ENCODE assay signal across 1 cellular context in the genomic region with DNA sequence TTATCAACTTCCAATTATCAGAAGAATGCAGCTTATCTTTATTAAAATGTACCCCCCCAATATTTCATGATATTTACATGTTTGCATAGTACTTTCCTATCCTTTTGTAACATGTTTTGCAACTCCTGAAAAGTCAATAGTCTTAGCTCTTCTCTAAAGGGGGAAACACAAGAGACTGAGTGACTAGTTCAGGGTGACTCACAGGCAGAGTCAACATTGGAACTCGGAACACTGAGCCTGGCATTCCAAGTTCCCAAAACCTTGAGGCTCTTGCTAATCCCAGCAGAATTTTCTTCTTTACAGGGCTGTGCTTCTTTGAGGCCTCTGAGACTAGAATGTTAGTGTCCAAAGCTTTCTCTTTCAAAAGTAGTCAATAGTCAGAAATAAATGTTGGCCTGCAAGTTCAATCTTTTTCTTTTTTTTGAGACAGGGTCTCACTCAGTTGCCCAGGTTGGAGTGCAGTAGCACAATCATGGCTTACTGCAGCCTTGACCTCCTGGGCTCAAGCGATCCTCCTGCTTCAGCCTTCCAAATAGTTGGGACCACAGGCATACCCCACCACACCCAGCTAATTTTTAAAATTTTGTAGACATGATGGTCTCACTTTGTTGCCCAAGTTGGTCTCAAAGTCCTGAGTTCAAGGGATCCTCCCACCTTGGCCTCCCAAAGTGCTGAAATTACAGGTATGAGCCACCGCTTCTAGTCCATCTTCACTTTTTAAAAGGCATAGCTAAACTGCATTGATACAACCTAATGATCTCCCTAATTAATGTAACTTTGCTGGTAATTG.
A peak's percentile ranks its signal among the peaks of the same experiment; 100 is the strongest.
TF ChIP-seq lines count a peak whose summit lies in the region.

No MANE protein-coding gene starts in this region.

TF ChIP-seq in HepG2, 621 proteins besides CTCF, POLR2A, EP300 and RAD21 (continued from another document and continues in another):
- TF ChIP-seq KDM4B (CRISPR knock-in tag; IDR thresholded peaks at IDR 0.05) (0 out of 2 replicates have a peak, but pooled peaks have one; percentile 50), ARNTL (CRISPR knock-in tag; IDR thresholded peaks at IDR 0.05) (no peak), BHLHE40 (IDR thresholded peaks at IDR 0.05; ENCODE audit: low read length) (no peak), RFX1 (IDR thresholded peaks at IDR 0.05) (no peak), IKZF4 (CRISPR knock-in tag; IDR thresholded peaks at IDR 0.05; ENCODE audit: borderline replicate concordance, low read depth, not compliant biosample characterization) (no peak), CBX5 (CRISPR knock-in tag; IDR thresholded peaks at IDR 0.05; ENCODE audit: borderline replicate concordance) (no peak), RARA (CRISPR knock-in tag; IDR thresholded peaks at IDR 0.05) (peak; percentile 87), SIX4 (CRISPR knock-in tag; IDR thresholded peaks at IDR 0.05) (peak; percentile 82), ZNF124 (CRISPR knock-in tag; IDR thresholded peaks at IDR 0.05) (0 out of 2 replicates have a peak, but pooled peaks have one; percentile 51), KAT8 (CRISPR knock-in tag; IDR thresholded peaks at IDR 0.05) (peak; percentile 83), ATF7-NPFF (CRISPR knock-in tag; IDR thresholded peaks at IDR 0.05; ENCODE audit: low read depth) (no peak), ZNF367 (CRISPR knock-in tag; IDR thresholded peaks at IDR 0.05; ENCODE audit: borderline replicate concordance) (no peak), ZNF576 (CRISPR knock-in tag; IDR thresholded peaks at IDR 0.05) (no peak), RORA (CRISPR knock-in tag; IDR thresholded peaks at IDR 0.05) (no peak), HNF4A (CRISPR knock-in tag; IDR thresholded peaks at IDR 0.05) (peak; percentile 80), ZNF20 (CRISPR knock-in tag; IDR thresholded peaks at IDR 0.05) (no peak), ZNF768 (CRISPR knock-in tag; IDR thresholded peaks at IDR 0.05) (no peak), ARID2 (CRISPR knock-in tag; IDR thresholded peaks at IDR 0.05; ENCODE audit: borderline replicate concordance) (no peak), ZNF780A (CRISPR knock-in tag; IDR thresholded peaks at IDR 0.05) (0 out of 2 replicates have a peak, but pooled peaks have one; percentile 55), ZNF160 (CRISPR knock-in tag; IDR thresholded peaks at IDR 0.05) (no peak), MTF2 (CRISPR knock-in tag; IDR thresholded peaks at IDR 0.05; ENCODE audit: borderline replicate concordance) (no peak), TEAD2 (CRISPR knock-in tag; IDR thresholded peaks at IDR 0.05) (no peak), MYPOP (CRISPR knock-in tag; IDR thresholded peaks at IDR 0.05) (no peak; the same call in 1 of the 2 replicates), THYN1 (CRISPR knock-in tag; IDR thresholded peaks at IDR 0.05; ENCODE audit: borderline replicate concordance, low read depth) (peak; percentile 22; the same call in 1 of the 2 replicates), FOXK1 (CRISPR knock-in tag; IDR thresholded peaks at IDR 0.05; ENCODE audit: borderline replicate concordance, low read depth) (peak; percentile 78; the same call in 1 of the 2 replicates), ZNF800 (CRISPR knock-in tag; IDR thresholded peaks at IDR 0.05) (no peak), MAZ (IDR thresholded peaks at IDR 0.05; ENCODE audit: borderline replicate concordance, low read depth, low read length) (no peak), MAZ (CRISPR knock-in tag; IDR thresholded peaks at IDR 0.05; ENCODE audit: low read depth) (0 out of 2 replicates have a peak, but pooled peaks have one; percentile 57), ARHGAP35 (CRISPR knock-in tag; IDR thresholded peaks at IDR 0.05; ENCODE audit: borderline replicate concordance) (no peak), SMAD1 (CRISPR knock-in tag; IDR thresholded peaks at IDR 0.05; ENCODE audit: borderline replicate concordance, low read depth) (no peak), TGIF2 (CRISPR knock-in tag; IDR thresholded peaks at IDR 0.05) (peak; percentile 75; the same call in 1 of the 2 replicates), ZNF660 (CRISPR knock-in tag; IDR thresholded peaks at IDR 0.05; ENCODE audit: borderline replicate concordance, low read depth) (no peak), STAT5B (CRISPR knock-in tag; IDR thresholded peaks at IDR 0.05) (0 out of 2 replicates have a peak, but pooled peaks have one; percentile 66), HNF1B (CRISPR knock-in tag; IDR thresholded peaks at IDR 0.05) (peak; percentile 63; the same call in 1 of the 2 replicates), ZBTB34 (CRISPR knock-in tag; IDR thresholded peaks at IDR 0.05) (0 out of 2 replicates have a peak, but pooled peaks have one; percentile 37), ZNF782 (CRISPR knock-in tag; IDR thresholded peaks at IDR 0.05; ENCODE audit: borderline replicate concordance) (no peak), CEBPB (IDR thresholded peaks at IDR 0.05; ENCODE audit: borderline replicate concordance, low read depth, low read length) (peak; percentile 95), KDM5B (CRISPR knock-in tag; IDR thresholded peaks at IDR 0.05; ENCODE audit: borderline replicate concordance) (no peak), ZNF878 (CRISPR knock-in tag; IDR thresholded peaks at IDR 0.05) (peak; percentile 38; the same call in 1 of the 2 replicates), ZNF234 (CRISPR knock-in tag; conservative IDR thresholded peaks at IDR 0.05) (no peak), RXRB (CRISPR knock-in tag; IDR thresholded peaks at IDR 0.05; ENCODE audit: borderline replicate concordance) (peak; percentile 91), ZNF772 (CRISPR knock-in tag; IDR thresholded peaks at IDR 0.05) (peak; percentile 59; the same call in 1 of the 2 replicates), WIZ (CRISPR knock-in tag; IDR thresholded peaks at IDR 0.05) (no peak), ZNF652 (CRISPR knock-in tag; IDR thresholded peaks at IDR 0.05; ENCODE audit: borderline replicate concordance, low read depth) (no peak; the same call in 1 of the 2 replicates), GATAD1 (CRISPR knock-in tag; IDR thresholded peaks at IDR 0.05) (0 out of 2 replicates have a peak, but pooled peaks have one; percentile 35), TBP (CRISPR knock-in tag; IDR thresholded peaks at IDR 0.05) (no peak), ZBTB10 (CRISPR knock-in tag; IDR thresholded peaks at IDR 0.05; ENCODE audit: borderline replicate concordance) (peak; percentile 82; the same call in 1 of the 2 replicates), ZNF264 (CRISPR knock-in tag; IDR thresholded peaks at IDR 0.05) (no peak)
- TF ChIP-seq, protein P1, sequence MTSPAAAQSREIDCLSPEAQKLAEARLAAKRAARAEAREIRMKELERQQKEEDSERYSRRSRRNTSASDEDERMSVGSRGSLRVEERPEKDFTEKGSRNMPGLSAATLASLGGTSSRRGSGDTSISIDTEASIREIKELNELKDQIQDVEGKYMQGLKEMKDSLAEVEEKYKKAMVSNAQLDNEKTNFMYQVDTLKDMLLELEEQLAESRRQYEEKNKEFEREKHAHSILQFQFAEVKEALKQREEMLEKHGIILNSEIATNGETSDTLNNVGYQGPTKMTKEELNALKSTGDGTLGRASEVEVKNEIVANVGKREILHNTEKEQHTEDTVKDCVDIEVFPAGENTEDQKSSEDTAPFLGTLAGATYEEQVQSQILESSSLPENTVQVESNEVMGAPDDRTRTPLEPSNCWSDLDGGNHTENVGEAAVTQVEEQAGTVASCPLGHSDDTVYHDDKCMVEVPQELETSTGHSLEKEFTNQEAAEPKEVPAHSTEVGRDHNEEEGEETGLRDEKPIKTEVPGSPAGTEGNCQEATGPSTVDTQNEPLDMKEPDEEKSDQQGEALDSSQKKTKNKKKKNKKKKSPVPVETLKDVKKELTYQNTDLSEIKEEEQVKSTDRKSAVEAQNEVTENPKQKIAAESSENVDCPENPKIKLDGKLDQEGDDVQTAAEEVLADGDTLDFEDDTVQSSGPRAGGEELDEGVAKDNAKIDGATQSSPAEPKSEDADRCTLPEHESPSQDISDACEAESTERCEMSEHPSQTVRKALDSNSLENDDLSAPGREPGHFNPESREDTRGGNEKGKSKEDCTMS (CRISPR knock-in tag; conservative IDR thresholded peaks at IDR 0.05) = no peak
- TF ChIP-seq, protein P2, sequence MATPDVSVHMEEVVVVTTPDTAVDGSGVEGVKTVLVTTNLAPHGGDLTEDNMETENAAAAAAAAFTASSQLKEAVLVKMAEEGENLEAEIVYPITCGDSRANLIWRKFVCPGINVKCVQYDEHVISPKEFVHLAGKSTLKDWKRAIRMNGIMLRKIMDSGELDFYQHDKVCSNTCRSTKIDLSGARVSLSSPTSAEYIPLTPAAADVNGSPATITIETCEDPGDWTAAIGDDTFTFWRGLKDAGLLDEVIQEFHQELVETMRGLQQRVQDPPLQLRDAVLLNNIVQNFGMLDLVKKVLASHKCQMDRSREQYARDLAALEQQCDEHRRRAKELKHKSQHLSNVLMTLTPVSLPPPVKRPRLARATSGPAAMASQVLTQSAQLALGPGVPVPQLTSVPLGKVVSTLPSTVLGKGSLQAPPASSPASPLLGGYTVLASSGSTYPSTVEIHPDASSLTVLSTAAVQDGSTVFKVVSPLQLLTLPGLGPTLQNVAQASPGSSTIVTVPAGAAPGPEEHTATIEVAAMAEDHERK (CRISPR knock-in tag; IDR thresholded peaks at IDR 0.05; ENCODE audit: low read depth) = no peak
- TF ChIP-seq, protein P3, sequence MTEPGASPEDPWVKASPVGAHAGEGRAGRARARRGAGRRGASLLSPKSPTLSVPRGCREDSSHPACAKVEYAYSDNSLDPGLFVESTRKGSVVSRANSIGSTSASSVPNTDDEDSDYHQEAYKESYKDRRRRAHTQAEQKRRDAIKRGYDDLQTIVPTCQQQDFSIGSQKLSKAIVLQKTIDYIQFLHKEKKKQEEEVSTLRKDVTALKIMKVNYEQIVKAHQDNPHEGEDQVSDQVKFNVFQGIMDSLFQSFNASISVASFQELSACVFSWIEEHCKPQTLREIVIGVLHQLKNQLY (CRISPR knock-in tag; IDR thresholded peaks at IDR 0.05) = peak; percentile 81
